In genomic region chrX:13937370-13938052, GRCh38 we compare ENCODE assay signal across 8 cellular contexts.
A peak's percentile ranks its signal among the peaks of the same experiment; 100 is the strongest.
DNase-seq lines count a peak whose midpoint lies in the region; ATAC-seq and TF ChIP-seq lines count a peak whose summit lies in the region.

No MANE protein-coding gene starts in this region.

- no peak for TF ChIP-seq POLR2A in stomach (IDR thresholded peaks at IDR 0.05)

- no peak for TF ChIP-seq EP300 in stomach (IDR thresholded peaks at IDR 0.05)

- intact Hi-C loops in ascending aorta (cut with DNase I) (loop anchor here (5.0 kb wide), 1 partner anchor 40 kb away; no protein-coding TSS in a partner anchor), stomach (cut with DNase I; ENCODE audit: low total_unique reads) (no loop called here)

- POLR2A ChIA-PET in AG04450 (lab: Yijun Ruan, JAX) = no interaction called here

- ATAC-seq in GM21526 (IDR thresholded peaks at IDR 0.05; ENCODE audit: low FRiP score, unreplicated experiment) (no peak), HG02759 (IDR thresholded peaks at IDR 0.05; ENCODE audit: unreplicated experiment) (no peak), GM21447 (IDR thresholded peaks at IDR 0.05; ENCODE audit: unreplicated experiment) (no peak)

- CTCF ChIA-PET in AG04450 (lab: Charles Lee) = no interaction called here

- H3K36me3 ChIP-seq in H7 (replicated peaks; ENCODE audit: control insufficient read depth, insufficient read depth, low read length) (no peaks in the 10 kb centered on the region; the same call in 1 of the 2 replicates), ascending aorta (no peaks in the 10 kb centered on the region), stomach (no peaks in the 10 kb centered on the region)

- H3K9me3 ChIP-seq in AG04450 (ENCODE audit: control insufficient read depth, insufficient read depth, low read length) = no peaks in the 10 kb centered on the region
- H3K9me3 ChIP-seq in ascending aorta = no peaks in the 10 kb centered on the region
- H3K9me3 ChIP-seq in stomach = peaks cover 0 to 6% (median 0%) of the 10 kb centered on the region in 4 donors

- DNase-seq in AG04450 (ENCODE audit: low read depth, low spot score) (no peak), H7 (peak; percentile 43), ascending aorta (ENCODE audit: low spot score in 2 of 2) (no peak), iris pigment epithelial cell (ENCODE audit: low read depth) (peak; percentile 45), stomach (no peak)

- peaks cover 17% of the 10 kb centered on the region for H3K27me3 ChIP-seq in AG04450 (ENCODE audit: control insufficient read depth, insufficient read depth, low read length)
- no peaks in the 10 kb centered on the region for H3K27me3 ChIP-seq in H7 (ENCODE audit: control insufficient read depth, insufficient read depth, low read length)
- peaks cover 9% of the 10 kb centered on the region for H3K27me3 ChIP-seq in ascending aorta
- peaks cover 0 to 29% (median 15%) of the 10 kb centered on the region in 3 donors for H3K27me3 ChIP-seq in stomach

- H3K27ac ChIP-seq in AG04450 (ENCODE audit: low read depth, low read length) (no peak overlapping the region), ascending aorta (no peak overlapping the region), stomach (peak overlapping the region in 1 of 5 donors; percentile 66)

- TF ChIP-seq CTCF in AG04450 (IDR thresholded peaks at IDR 0.05; ENCODE audit: low read depth, low read length) = no peak
- TF ChIP-seq CTCF in ascending aorta (IDR thresholded peaks at IDR 0.05) = no peak
- TF ChIP-seq CTCF in stomach (IDR thresholded peaks at IDR 0.05) = no peak

- WGBS in stomach, 5 donors = 9 to 12% (median 11%) methylated on average over 27 of the region's 27 CpGs

- H3K4me3 ChIP-seq in AG04450 (ENCODE audit: low read depth, low read length) (peak overlapping the region; percentile 41), H7 (ENCODE audit: insufficient read depth, low read depth, low read length) (peak overlapping the region; percentile 69), ascending aorta (peak overlapping the region; percentile 63 to 68), stomach (peak overlapping the region; percentile 47 to 64 (median 54))

- H3K4me1 ChIP-seq in ascending aorta (no peaks in the 10 kb centered on the region), stomach (peaks cover 0 to 24% (median 8%) of the 10 kb centered on the region in 4 donors)

Comparison
In these comparisons a context has a peak if more than half of its experiments do, and no peak if none do; other contexts are left out.
1. DNase-seq: peak in H7 (single experiment) and iris pigment epithelial cell (single experiment); none in AG04450 (single experiment), ascending aorta (0 of 2) and stomach (single experiment).
2. Peak in every context shown above with its lines, with median percentiles within 50 percentile points of each other: H3K4me3 ChIP-seq.